In genomic region chr10:110269641-110270318, GRCh38 we compare ENCODE assay signal across 9 cellular contexts. TPM values are rescaled to one million over a fixed set of nuclear protein-coding genes. Genes with fewer than 3 reads are reported as not detected.
DNase-seq lines count a peak whose midpoint lies in the region; ATAC-seq and TF ChIP-seq lines count a peak whose summit lies in the region.
"Had no signal": no experiment of that assay in that cellular context is flagged by ENCODE, and none has a peak within 500 bp of the region (broad histone marks: within the 10 kb centered on the region; RNA-seq: fewer than 3 reads in every experiment).

No MANE protein-coding gene starts in this region.

- peak overlapping the region; percentile 45 for H3K4me3 Mint-ChIP-seq in activated CD4-positive, alpha-beta T cell treated with anti-CD3 and anti-CD28 coated beads for 36 hours
- peak overlapping the region in 3 of 4 donors; percentile 14 to 62 (median 29) for H3K4me3 Mint-ChIP-seq in IgD-negative memory B cell

- POLR2A ChIA-PET in activated CD4-positive, alpha-beta T cell treated with anti-CD3 and anti-CD28 coated beads for 36 hours (lab: Charles Lee) = interaction anchor here (0.5 to 0.8 kb wide), 3 partner anchors 20 to 275 kb away, joined by 3 to 7 read pairs (median 3); no protein-coding TSS in a partner anchor

- H3K4me1 Mint-ChIP-seq in activated CD4-positive, alpha-beta T cell treated with anti-CD3 and anti-CD28 coated beads for 36 hours = peaks cover 51% of the 10 kb centered on the region
- H3K4me1 Mint-ChIP-seq in IgD-negative memory B cell = peaks cover 16 to 33% (median 28%) of the 10 kb centered on the region in 3 donors

- no peaks in the 10 kb centered on the region for H3K9me3 ChIP-seq in muscle layer of colon (ENCODE audit: low read length)
- H3K9me3 ChIP-seq: SJSA1 had no signal

- peak overlapping the region; percentile 38 for H3K27ac Mint-ChIP-seq in activated CD4-positive, alpha-beta T cell treated with anti-CD3 and anti-CD28 coated beads for 36 hours
- no peak overlapping the region for H3K27ac Mint-ChIP-seq in IgD-negative memory B cell

- H3K27me3 Mint-ChIP-seq in activated CD4-positive, alpha-beta T cell treated with anti-CD3 and anti-CD28 coated beads for 36 hours = no peaks in the 10 kb centered on the region
- H3K27me3 Mint-ChIP-seq in IgD-negative memory B cell = peaks cover 3% of the 10 kb centered on the region

- CTCF ChIA-PET in activated CD4-positive, alpha-beta T cell treated with anti-CD3 and anti-CD28 coated beads for 36 hours (lab: Charles Lee) = interaction anchor here (0.6 to 2.2 kb wide), 9 partner anchors 9 to 277 kb away, joined by 3 to 10 read pairs (median 4); no protein-coding TSS in a partner anchor

- H3K4me1 ChIP-seq in muscle layer of colon (ENCODE audit: insufficient read depth, low read length) = peaks cover 51% of the 10 kb centered on the region
- H3K4me1 ChIP-seq: SJSA1 had no signal

- no peaks in the 10 kb centered on the region for H3K36me3 Mint-ChIP-seq in activated CD4-positive, alpha-beta T cell treated with anti-CD3 and anti-CD28 coated beads for 36 hours (ENCODE audit: low read depth)
- H3K36me3 Mint-ChIP-seq in IgD-negative memory B cell = peaks cover 2% of the 10 kb centered on the region

- peak overlapping the region; percentile 60 for H3K27ac ChIP-seq in muscle layer of colon (ENCODE audit: low read depth, low read length)
- H3K27ac ChIP-seq: SJSA1 had no signal

- H3K27me3 ChIP-seq in muscle layer of colon (ENCODE audit: control insufficient read depth in 1 of 2, insufficient read depth in 2 of 2, low read length in 2 of 2) = no peaks in the 10 kb centered on the region
- H3K27me3 ChIP-seq: SJSA1 had no signal

- peak overlapping the region; percentile 31 for H3K9ac ChIP-seq in muscle layer of colon (ENCODE audit: low read length)

- no peaks in the 10 kb centered on the region for H3K36me3 ChIP-seq in muscle layer of colon (ENCODE audit: insufficient read depth, low read length)
- H3K36me3 ChIP-seq: SJSA1 had no signal

- DNase-seq in activated CD4-positive, alpha-beta T cell treated with anti-CD3 and anti-CD28 coated beads for 36 hours = peak; percentile 41
- no peak for DNase-seq in activated CD4-positive, alpha-beta T cell treated with anti-CD3 and anti-CD28 coated beads, Interleukin-2, amount 50 U/mL, for 1 hour
- peak; percentile 66 for DNase-seq in choroid plexus epithelial cell (ENCODE audit: low read depth)
- no peak for DNase-seq in NK-92 treated with Interleukin-12 subunit alpha and Interleukin-12 subunit beta, amount 100 ng/mL, for 24 hours (lab: John Stamatoyannopoulos, UW)

- H3K4me3 ChIP-seq in choroid plexus epithelial cell (ENCODE audit: low read depth, low read length) (peak overlapping the region; percentile 11), muscle layer of colon (ENCODE audit: low read depth in 1 of 2, low read length in 2 of 2) (peak overlapping the region in 1 of 2 donors; percentile 18)
- H3K4me3 ChIP-seq: SJSA1 had no signal

- intact Hi-C loops in activated CD4-positive, alpha-beta T cell treated with anti-CD3 and anti-CD28 coated beads for 36 hours (cut with DNase I, micrococcal nuclease) = loop anchor here (2.0 kb wide), 1 partner anchor 19 kb away; no protein-coding TSS in a partner anchor

- peak; percentile 87 for ATAC-seq in activated CD4-positive, alpha-beta T cell treated with anti-CD3 and anti-CD28 coated beads for 36 hours
- no peak for ATAC-seq in HG02970 (IDR thresholded peaks at IDR 0.05; ENCODE audit: low FRiP score, unreplicated experiment)
- ATAC-seq in HG03095 (IDR thresholded peaks at IDR 0.05; ENCODE audit: unreplicated experiment) = no peak

- no peaks in the 10 kb centered on the region for H3K9me3 Mint-ChIP-seq in activated CD4-positive, alpha-beta T cell treated with anti-CD3 and anti-CD28 coated beads for 36 hours (ENCODE audit: low read depth)
- no peaks in the 10 kb centered on the region for H3K9me3 Mint-ChIP-seq in IgD-negative memory B cell

- TF ChIP-seq CTCF in choroid plexus epithelial cell (conservative IDR thresholded peaks at IDR 0.05; ENCODE audit: low read depth, low read length) = no peak

RNA-seq across cellular contexts. Expression of gene SMNDC1, which starts 34.9 kb away (rescaled TPM):
- 10 to 100 TPM; 44.2 to 56.7 TPM for total RNA-seq in activated CD4-positive, alpha-beta T cell treated with anti-CD3 and anti-CD28 coated beads for 36 hours
- polyA plus RNA-seq in IgD-negative memory B cell = 20.4 TPM

Comparison
In these comparisons a context has a peak if more than half of its experiments do, and no peak if none do; other contexts are left out.
1. DNase-seq: peak in activated CD4-positive, alpha-beta T cell treated with anti-CD3 and anti-CD28 coated beads for 36 hours (single experiment) and choroid plexus epithelial cell (single experiment); none in activated CD4-positive, alpha-beta T cell treated with anti-CD3 and anti-CD28 coated beads, Interleukin-2, amount 50 U/mL, for 1 hour (single experiment) and NK-92 treated with Interleukin-12 subunit alpha and Interleukin-12 subunit beta, amount 100 ng/mL, for 24 hours (single experiment).